In genomic region chr14:68816183-68816942, GRCh38 we compare ENCODE assay signal across 8 cellular contexts. TPM values are rescaled to one million over a fixed set of nuclear protein-coding genes. Genes with fewer than 3 reads are reported as not detected.
DNase-seq lines count a peak whose midpoint lies in the region; ATAC-seq and TF ChIP-seq lines count a peak whose summit lies in the region.

No MANE protein-coding gene starts in this region.

- 2 to 3% (median 3%) methylated on average over 56 to 82 of the region's 82 CpGs for whole genome bisulfite sequencing in adipose tissue, 3 donors
- 2 to 4% methylated on average over 75 to 82 of the region's 82 CpGs for WGBS in heart right ventricle, 2 donors

- H3K4me3 Mint-ChIP-seq in progenitor cell of endocrine pancreas (ENCODE audit: low read depth) = peak overlapping the region; percentile 50

- TF ChIP-seq CTCF in heart right ventricle (IDR thresholded peaks at IDR 0.05) = peak; percentile 95 to 99 (median 98)
- peak; percentile 96 for TF ChIP-seq CTCF in progenitor cell of endocrine pancreas (IDR thresholded peaks at IDR 0.05; ENCODE audit: unreplicated experiment)
- peak; percentile 94 for TF ChIP-seq CTCF in upper lobe of right lung (IDR thresholded peaks at IDR 0.05)

- peak overlapping the region; percentile 99 for H3K27ac ChIP-seq in adipose tissue (ENCODE audit: low read depth, low read length)
- peak overlapping the region; percentile 98 to 100 (median 99) for H3K27ac ChIP-seq in heart right ventricle
- peak overlapping the region; percentile 100 for H3K27ac ChIP-seq in upper lobe of right lung

- H3K36me3 ChIP-seq in heart right ventricle (no peaks in the 10 kb centered on the region), upper lobe of right lung (no peaks in the 10 kb centered on the region)

- intact Hi-C loops in heart right ventricle (cut with DNase I) = loop anchor here (1.0 to 10.0 kb wide), 13 partner anchors 568 to 979 kb away; no protein-coding TSS in a partner anchor
- intact Hi-C loops in upper lobe of right lung (cut with DNase I) = loop anchor here (10.0 kb wide), 1 partner anchor 572 kb away; no protein-coding TSS in a partner anchor

- H3K36me3 Mint-ChIP-seq in progenitor cell of endocrine pancreas (ENCODE audit: insufficient read depth) = no peaks in the 10 kb centered on the region

- DNase-seq in NCI-H1092 treated with DMSO at 0.1 percent for 48 hours (lab: John Stamatoyannopoulos, UW) (peak; percentile 91), T follicular helper cell (ENCODE audit: low read depth) (peak; percentile 82), heart right ventricle (peak; percentile 89 to 92), progenitor cell of endocrine pancreas (ENCODE audit: low spot score, unreplicated experiment) (peak; percentile 96), upper lobe of right lung (peak; percentile 96)

- peak overlapping the region; percentile 93 for H3K27ac Mint-ChIP-seq in progenitor cell of endocrine pancreas

- no peaks in the 10 kb centered on the region for H3K9me3 ChIP-seq in heart right ventricle
- H3K9me3 ChIP-seq in upper lobe of right lung = no peaks in the 10 kb centered on the region

- no peaks in the 10 kb centered on the region for H3K9me3 Mint-ChIP-seq in progenitor cell of endocrine pancreas (ENCODE audit: low read depth)

- peak; percentile 41 for TF ChIP-seq POLR2A in GM10847 (IDR thresholded peaks at IDR 0.05; ENCODE audit: extremely low read depth, insufficient read length)

- H3K4me3 ChIP-seq in heart right ventricle (peak overlapping the region; percentile 22 to 68 (median 57)), upper lobe of right lung (peak overlapping the region; percentile 64)

- peaks cover 6 to 64% (median 42%) of the 10 kb centered on the region in 9 donors for H3K4me1 ChIP-seq in heart right ventricle
- H3K4me1 ChIP-seq in upper lobe of right lung = peaks cover 46% of the 10 kb centered on the region

- ATAC-seq in HG02610 (IDR thresholded peaks at IDR 0.05; ENCODE audit: unreplicated experiment) = peak; percentile 41
- peak; percentile 90 to 96 (median 92) for ATAC-seq in heart right ventricle
- peak; percentile 96 for ATAC-seq in upper lobe of right lung

- H3K27me3 Mint-ChIP-seq in progenitor cell of endocrine pancreas = no peaks in the 10 kb centered on the region

- H3K4me1 Mint-ChIP-seq in progenitor cell of endocrine pancreas (ENCODE audit: low read depth) = peaks cover 30% of the 10 kb centered on the region

- no peaks in the 10 kb centered on the region for H3K27me3 ChIP-seq in heart right ventricle
- no peaks in the 10 kb centered on the region for H3K27me3 ChIP-seq in upper lobe of right lung

RNA-seq across cellular contexts. Expression of gene ZFP36L1, which starts 23.5 kb away (rescaled TPM):
- 100 to 1,000 TPM; 174 to 335 (median 258) TPM for polyA plus RNA-seq in adipose tissue
- 100 to 1,000 TPM in 2 of 10 donors, 10 to 100 TPM in 8; 46.5 to 127 (median 55.3) TPM for total RNA-seq in heart right ventricle
- 10 to 100 TPM; 40.8 to 41.1 TPM for polyA plus RNA-seq in heart right ventricle
- 325 and 368 TPM in 2 replicates for total RNA-seq in progenitor cell of endocrine pancreas
- 187 TPM for total RNA-seq in upper lobe of right lung

Comparison
In these comparisons a context has a peak if more than half of its experiments do, and no peak if none do; other contexts are left out.
1. Peak in every context shown above with its lines: DNase-seq, ATAC-seq, H3K4me3 ChIP-seq and H3K27ac ChIP-seq.
2. ATAC-seq: peak in every context shown above with its lines; median percentile 96 in upper lobe of right lung; 92 in heart right ventricle; 41 in HG02610.